9 cellular contexts compared by ENCODE assay signal in genomic region chr1:198162091-198162767, GRCh38. TPM values are rescaled to one million over a fixed set of nuclear protein-coding genes. Genes with fewer than 3 reads are reported as not detected.
DNase-seq lines count a peak whose midpoint lies in the region; ATAC-seq and TF ChIP-seq lines count a peak whose summit lies in the region.
"Had no signal": no experiment of that assay in that cellular context is flagged by ENCODE, and none has a peak within 500 bp of the region (broad histone marks: within the 10 kb centered on the region; RNA-seq: fewer than 3 reads in every experiment).

No MANE protein-coding gene starts in this region.

- H3K23ac ChIP-seq in neuronal stem cell (ENCODE audit: low read depth, low read length, poor library complexity): no peak overlapping the region

- peaks cover 18% of the 10 kb centered on the region for H4K20me1 ChIP-seq in MM.1S (ENCODE audit: insufficient read depth, low read length)

- H3F3A ChIP-seq in MM.1S (ENCODE audit: insufficient read depth, low read length): peaks cover 16% of the 10 kb centered on the region

- H3K9me3 ChIP-seq in CD8-positive, alpha-beta T cell (ENCODE audit: low read length): no peaks in the 10 kb centered on the region
- peaks cover 0 to 7% of the 10 kb centered on the region in 2 donors for H3K9me3 ChIP-seq in neuronal stem cell (replicated peaks in 1 of 2; ENCODE audit: control insufficient read depth in 2 of 2, insufficient read depth in 1 of 2, low read depth in 1 of 2, low read length in 2 of 2)
- no peaks in the 10 kb centered on the region for H3K9me3 ChIP-seq in MM.1S (replicated peaks; ENCODE audit: insufficient read depth, low read length)
- H3K9me3 ChIP-seq: left lung had no signal

- no peak for DNase-seq in CD8-positive, alpha-beta T cell
- DNase-seq in GM20000 (ENCODE audit: low spot score): peak; percentile 44
- peak; percentile 62 for DNase-seq in NB4 (ENCODE audit: low read depth)
- no peak for DNase-seq in foreskin keratinocyte
- DNase-seq in neuronal stem cell (ENCODE audit: low spot score): no peak
- DNase-seq in MM.1S: no peak
- DNase-seq in midbrain (lab: John Stamatoyannopoulos, UW): no peak

- POLR2A ChIA-PET in CD8-positive, alpha-beta T cell (lab: Charles Lee): interaction anchor here (0.8 kb wide), 1 partner anchor 10 kb away, joined by 3 read pairs; no protein-coding TSS in a partner anchor

- H3K9ac ChIP-seq in neuronal stem cell (ENCODE audit: low read depth, low read length, poor library complexity) (no peak overlapping the region), MM.1S (ENCODE audit: low read length) (no peak overlapping the region)

- peaks cover 77% of the 10 kb centered on the region for H3K4me1 ChIP-seq in CD8-positive, alpha-beta T cell (ENCODE audit: insufficient read depth, low read length)
- H3K4me1 ChIP-seq in foreskin keratinocyte: peaks cover 24% of the 10 kb centered on the region
- peaks cover 11 to 16% of the 10 kb centered on the region in 2 donors for H3K4me1 ChIP-seq in neuronal stem cell (ENCODE audit: control insufficient read depth in 2 of 2, insufficient read depth in 1 of 2, low read depth in 1 of 2, low read length in 2 of 2)
- peaks cover 13% of the 10 kb centered on the region for H3K4me1 ChIP-seq in MM.1S (ENCODE audit: low read length)

- H2AFZ ChIP-seq in neuronal stem cell (ENCODE audit: low read length) (no peak overlapping the region), MM.1S (ENCODE audit: low read length) (no peak overlapping the region)

- TF ChIP-seq CTCF in CD8-positive, alpha-beta T cell (IDR thresholded peaks at IDR 0.05): no peak
- no peak for TF ChIP-seq CTCF in GM20000 (IDR thresholded peaks at IDR 0.05; ENCODE audit: extremely low read depth, missing control alignments)
- no peak for TF ChIP-seq CTCF in NB4 (IDR thresholded peaks at IDR 0.05; ENCODE audit: low read depth, low read length)
- TF ChIP-seq CTCF in foreskin keratinocyte (conservative IDR thresholded peaks at IDR 0.05): no peak
- no peak for TF ChIP-seq CTCF in MM.1S (IDR thresholded peaks at IDR 0.05; ENCODE audit: low read length)

- no peak overlapping the region for H2BK15ac ChIP-seq in neuronal stem cell (ENCODE audit: low read length)

- H3K4me1 Mint-ChIP-seq in CD8-positive, alpha-beta T cell (ENCODE audit: low read depth): peaks cover 81% of the 10 kb centered on the region

- no peaks in the 10 kb centered on the region for H3K36me3 ChIP-seq in CD8-positive, alpha-beta T cell (ENCODE audit: insufficient read depth, low read length)
- H3K36me3 ChIP-seq in neuronal stem cell (replicated peaks in 1 of 2; ENCODE audit: control insufficient read depth in 2 of 2, insufficient read depth in 2 of 2, low read length in 2 of 2): no peaks in the 10 kb centered on the region
- no peaks in the 10 kb centered on the region for H3K36me3 ChIP-seq in MM.1S (replicated peaks; ENCODE audit: insufficient read depth, low read length)
- H3K36me3 ChIP-seq: left lung had no signal

- H2AK5ac ChIP-seq in neuronal stem cell (ENCODE audit: low read depth, low read length): no peak overlapping the region

- CTCF ChIA-PET in CD8-positive, alpha-beta T cell (lab: Charles Lee): no interaction called here

- no peak overlapping the region for H3K4me3 ChIP-seq in CD8-positive, alpha-beta T cell (ENCODE audit: low read depth, low read length)
- H3K4me3 ChIP-seq in NB4 (ENCODE audit: low read depth, low read length) (no peak overlapping the region), neuronal stem cell (ENCODE audit: low read length in 2 of 2) (no peak overlapping the region), MM.1S (ENCODE audit: low read length) (no peak overlapping the region)
- H3K4me3 ChIP-seq: left lung had no signal

- H3K27me3 Mint-ChIP-seq in CD8-positive, alpha-beta T cell (ENCODE audit: low read depth): no peaks in the 10 kb centered on the region

- H3K27me3 ChIP-seq in CD8-positive, alpha-beta T cell (ENCODE audit: insufficient read depth, low read length): no peaks in the 10 kb centered on the region
- H3K27me3 ChIP-seq in foreskin keratinocyte (no peaks in the 10 kb centered on the region), neuronal stem cell (ENCODE audit: control insufficient read depth in 3 of 3, insufficient read depth in 3 of 3, low read depth in 1 of 3, low read length in 3 of 3) (no peaks in the 10 kb centered on the region), MM.1S (replicated peaks; ENCODE audit: insufficient read depth, low read length) (no peaks in the 10 kb centered on the region)
- H3K27me3 ChIP-seq: left lung had no signal

- H3K9me2 ChIP-seq in MM.1S (replicated peaks; ENCODE audit: insufficient read depth, low read length): no peaks in the 10 kb centered on the region

- no peak overlapping the region for H3K4ac ChIP-seq in neuronal stem cell (ENCODE audit: low read length)

- no peak overlapping the region for H2BK12ac ChIP-seq in neuronal stem cell (ENCODE audit: low read length)

- H3K4me3 Mint-ChIP-seq in CD8-positive, alpha-beta T cell: peak overlapping the region; percentile 55

- H3K4me2 ChIP-seq in neuronal stem cell (ENCODE audit: insufficient read depth, low read length, poor library complexity, severe bottlenecking): no peak overlapping the region
- H3K4me2 ChIP-seq in MM.1S (ENCODE audit: low read depth, low read length): no peak overlapping the region

- H3K36me3 Mint-ChIP-seq in CD8-positive, alpha-beta T cell: peaks cover 13% of the 10 kb centered on the region

- no peaks in the 10 kb centered on the region for H3K79me1 ChIP-seq in neuronal stem cell (ENCODE audit: low read depth, low read length)

- H3K79me2 ChIP-seq in MM.1S (ENCODE audit: low read length): peaks cover 98% of the 10 kb centered on the region

- H3K9me3 Mint-ChIP-seq in CD8-positive, alpha-beta T cell: no peaks in the 10 kb centered on the region

- intact Hi-C loops in CD8-positive, alpha-beta T cell (cut with DNase I, micrococcal nuclease): loop anchor here in 1 of 2 experiments (5.0 kb wide), 1 partner anchor 390 kb away; no protein-coding TSS in a partner anchor

- TF ChIP-seq POLR2A in NB4 (IDR thresholded peaks at IDR 0.05; ENCODE audit: extremely low read depth, insufficient read length): no peak

- H4K91ac ChIP-seq in neuronal stem cell (ENCODE audit: low read depth, low read length, poor library complexity): no peak overlapping the region

- H2BK5ac ChIP-seq in neuronal stem cell (ENCODE audit: low read length): no peak overlapping the region

- H3K27ac ChIP-seq in CD8-positive, alpha-beta T cell (ENCODE audit: low read depth, low read length): no peak overlapping the region
- H3K27ac ChIP-seq in foreskin keratinocyte: peak overlapping the region; percentile 34
- H3K27ac ChIP-seq in neuronal stem cell (replicated peaks; ENCODE audit: low read length): no peak overlapping the region
- no peak overlapping the region for H3K27ac ChIP-seq in MM.1S (ENCODE audit: low read length)

- WGBS in neuronal stem cell (ENCODE audit: extremely low coverage in 2 of 2, insufficient read length in 2 of 2, insufficient replicate concordance in 1 of 2), 2 donors: no CpG with 5 or more reads among the region's 2 CpGs

- no peak for ATAC-seq in CD8-positive, alpha-beta T cell
- ATAC-seq in foreskin keratinocyte (no peak), HG03108 (IDR thresholded peaks at IDR 0.05; ENCODE audit: unreplicated experiment) (no peak)
- ATAC-seq: left lung had no signal

- no peak overlapping the region for H4K8ac ChIP-seq in neuronal stem cell (ENCODE audit: low read depth, low read length)

- no peak overlapping the region for H3K14ac ChIP-seq in neuronal stem cell (ENCODE audit: low read length)

- H3K18ac ChIP-seq in neuronal stem cell (ENCODE audit: low read length): no peak overlapping the region

- peak overlapping the region; percentile 88 for H3K27ac Mint-ChIP-seq in CD8-positive, alpha-beta T cell

- H2BK120ac ChIP-seq in neuronal stem cell (ENCODE audit: low read depth, low read length): no peak overlapping the region

RNA-seq across cellular contexts. Expression of gene NEK7, which starts 5.4 kb away (rescaled TPM):
- total RNA-seq in CD8-positive, alpha-beta T cell: 10 to 100 TPM; 12.1 to 16.1 TPM
- 30.0 and 33.2 TPM in 2 replicates for total RNA-seq in foreskin keratinocyte
- 6.9 and 9.2 TPM in 2 replicates for polyA plus RNA-seq in foreskin keratinocyte
- polyA plus RNA-seq in neuronal stem cell (2013, experiment 1 of 2): 8.8 TPM
- polyA plus RNA-seq in neuronal stem cell (2013, experiment 2 of 2): 9.7 TPM

Comparison
In these comparisons a context has a peak if more than half of its experiments do, and no peak if none do; other contexts are left out.
1. DNase-seq: peak in GM20000 (single experiment) and NB4 (single experiment); none in CD8-positive, alpha-beta T cell (0 of 7), foreskin keratinocyte (0 of 2), neuronal stem cell (single experiment), MM.1S (single experiment) and midbrain (single experiment).